19 cellular contexts compared by ENCODE assay signal in the genomic region with DNA sequence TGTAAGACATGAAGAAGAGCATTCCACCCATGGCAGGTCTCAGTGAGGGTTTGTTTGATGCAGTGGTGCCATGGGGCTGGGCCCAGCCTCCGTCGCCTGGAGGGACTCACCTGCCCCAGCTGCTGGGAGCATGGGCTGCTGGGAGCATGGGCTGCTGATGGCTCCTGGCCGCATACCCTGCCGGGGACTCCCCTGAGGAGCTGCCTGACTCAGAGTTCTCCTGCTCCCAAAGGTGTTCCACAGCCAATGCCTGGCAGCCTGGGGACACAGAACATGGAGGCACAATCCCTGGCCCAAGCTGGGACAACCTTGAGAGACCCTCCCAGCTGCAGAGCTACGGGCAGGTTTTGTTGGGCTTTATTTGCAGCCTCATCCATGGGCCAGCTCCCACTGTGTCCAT.
"Had no signal": no experiment of that assay in that cellular context is flagged by ENCODE, and none has a peak within 500 bp of the region (broad histone marks: within the 10 kb centered on the region; RNA-seq: fewer than 3 reads in every experiment).

No MANE protein-coding gene starts in this region.

- H3K4me3 Mint-ChIP-seq: naive thymus-derived CD4-positive, alpha-beta T cell; neural progenitor cell; type B pancreatic cell had no signal

- H3K9me3 Mint-ChIP-seq: neural progenitor cell, type B pancreatic cell had no signal

- H3K4me1 ChIP-seq: right lobe of liver, spleen had no signal

- H3K36me3 ChIP-seq: heart right ventricle, neural progenitor cell, right lobe of liver, spleen, stomach had no signal

- H3K27ac Mint-ChIP-seq: naive thymus-derived CD4-positive, alpha-beta T cell; type B pancreatic cell had no signal

- ATAC-seq: heart right ventricle; naive thymus-derived CD4-positive, alpha-beta T cell; psoas muscle had no signal

- H3K4me2 ChIP-seq: neural progenitor cell had no signal

- H3K27me3 Mint-ChIP-seq: type B pancreatic cell had no signal

- H3K9me3 ChIP-seq: heart right ventricle, psoas muscle, right lobe of liver, spleen, stomach had no signal

- H3K4me3 ChIP-seq: coronary artery, heart right ventricle, neural progenitor cell, psoas muscle, right lobe of liver, spleen, stomach had no signal

- DNase-seq: effector CD8-positive, alpha-beta T cell; heart right ventricle; hypothalamus; kidney glomerular epithelial cell; naive thymus-derived CD4-positive, alpha-beta T cell; occipital lobe; psoas muscle; retina; right lobe of liver; spleen; stimulated activated CD4-positive, alpha-beta T cell treated with anti-CD3 and anti-CD28 coated beads, Interleukin-15, amount 100 ng/mL, for 24 hours; stimulated activated CD4-positive, alpha-beta T cell treated with anti-CD3 and anti-CD28 coated beads, Interleukin-1b, Interleukin-23, amount 100 ng/mL, for 48 hours; stimulated activated CD4-positive, alpha-beta T cell treated with anti-CD3 and anti-CD28 coated beads, Interleukin-4, amount 100 ng/mL, for 24 hours; stimulated activated naive CD4-positive, alpha-beta T cell; stomach; substantia nigra had no signal

- H3K27me3 ChIP-seq: heart right ventricle, neural progenitor cell, right lobe of liver, stomach had no signal

- H3K4me1 Mint-ChIP-seq: naive thymus-derived CD4-positive, alpha-beta T cell had no signal

- H3K9ac ChIP-seq: neural progenitor cell had no signal

- H3K27ac ChIP-seq: coronary artery, heart right ventricle, neural progenitor cell, psoas muscle, right lobe of liver, spleen had no signal

- H2AFZ ChIP-seq: neural progenitor cell had no signal

- H3K36me3 Mint-ChIP-seq: neural progenitor cell, type B pancreatic cell had no signal
